In the genomic region with DNA sequence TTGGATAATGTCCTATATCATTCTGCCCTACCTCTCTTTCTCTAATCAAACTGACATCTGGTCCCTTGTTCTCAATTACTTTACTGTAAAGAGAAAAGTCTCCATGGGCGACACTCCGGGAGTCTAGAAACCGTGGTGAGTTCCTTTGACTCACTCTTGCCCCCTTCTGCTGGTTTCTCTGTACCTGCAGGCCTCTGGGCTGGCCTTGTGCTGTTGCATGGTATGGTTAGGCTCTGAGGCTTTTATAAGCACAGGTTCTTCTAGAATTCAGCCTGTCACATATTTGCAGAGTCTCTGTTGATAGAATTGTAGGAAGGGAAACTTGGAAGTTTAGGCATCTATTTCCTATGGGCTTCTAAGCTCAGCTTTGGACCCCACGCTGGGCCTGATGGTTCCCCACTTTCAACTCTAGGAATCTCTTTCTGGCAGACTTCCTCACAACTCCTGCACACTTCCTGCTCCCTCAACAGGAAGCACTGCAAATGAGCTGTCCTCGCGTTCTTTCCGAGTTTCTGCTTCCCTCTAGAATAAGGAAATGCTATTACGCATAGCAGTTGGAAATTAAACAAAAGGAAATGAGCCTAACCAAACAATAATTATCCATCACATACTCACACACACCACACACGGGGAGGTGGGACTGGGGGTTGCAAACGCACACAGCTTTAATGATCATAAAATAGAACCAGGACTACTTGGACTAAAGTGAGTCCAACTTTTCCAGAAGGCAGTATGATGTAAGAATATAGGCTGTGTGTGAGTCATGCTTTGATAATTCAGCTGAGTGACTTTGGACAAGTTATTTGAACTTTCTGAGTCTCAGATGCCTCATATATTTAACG, we compare ENCODE assay signal across 9 cellular contexts.
DNase-seq lines count a peak whose midpoint lies in the region; ATAC-seq, FAIRE-seq and TF ChIP-seq lines count a peak whose summit lies in the region.
"Had no signal": no experiment of that assay in that cellular context is flagged by ENCODE, and none has a peak within 500 bp of the region (broad histone marks: within the 10 kb centered on the region; RNA-seq: fewer than 3 reads in every experiment).

No MANE protein-coding gene starts in this region.

- H3K27ac Mint-ChIP-seq in natural killer cell: peak overlapping the region in 1 of 2 donors; percentile 14
- no peak overlapping the region for H3K27ac Mint-ChIP-seq in natural killer cell treated with Interleukin-12 subunit alpha and Interleukin-12 subunit beta and Interleukin-15 and Interleukin-18, amount 100 ng/mL, for 72 hours
- no peak overlapping the region for H3K27ac Mint-ChIP-seq in activated naive CD4-positive, alpha-beta T cell treated with anti-CD3 and anti-CD28 coated beads for 36 hours
- H3K27ac Mint-ChIP-seq: CD8-positive, alpha-beta memory T cell had no signal

- H2AFZ ChIP-seq in K562 (ENCODE audit: low read depth, low read length): no peak overlapping the region

- H3K27ac ChIP-seq in K562 (ENCODE audit: extremely low read depth, low read depth, low read length): no peak overlapping the region

- in situ Hi-C loops in K562 (cut with MboI): no loop called here

- no TSS peak for BruUV-seq in K562 (replicated peaks; lab: Mats Ljungman, UMichigan)

- H3K79me2 ChIP-seq in K562 (ENCODE audit: control insufficient read depth, insufficient read depth, low read length): no peaks in the 10 kb centered on the region

- H3K4me3 Mint-ChIP-seq in natural killer cell: no peak overlapping the region
- H3K4me3 Mint-ChIP-seq in natural killer cell treated with Interleukin-12 subunit alpha and Interleukin-12 subunit beta and Interleukin-15 and Interleukin-18, amount 100 ng/mL, for 72 hours: no peak overlapping the region
- H3K4me3 Mint-ChIP-seq in activated naive CD4-positive, alpha-beta T cell treated with anti-CD3 and anti-CD28 coated beads for 36 hours: no peak overlapping the region
- H3K4me3 Mint-ChIP-seq: CD8-positive, alpha-beta memory T cell had no signal

- no peak overlapping the region for H3K4me2 ChIP-seq in K562 (ENCODE audit: insufficient read depth, low read length)

- no peak overlapping the region for H3K9ac ChIP-seq in K562 (ENCODE audit: insufficient read depth in 1 of 2, low read depth in 2 of 2, low read length in 2 of 2)

- no peaks in the 10 kb centered on the region for H3K9me1 ChIP-seq in K562 (ENCODE audit: control insufficient read depth, insufficient read depth, low read length)

- peak; percentile 25 for TF ChIP-seq CTCF in natural killer cell (IDR thresholded peaks at IDR 0.05)
- TF ChIP-seq CTCF in K562 (IDR thresholded peaks at IDR 0.05 in 2 of 3, conservative IDR thresholded peaks at IDR 0.05 in 1 of 3; ENCODE audit: insufficient read depth in 2 of 3, low read depth in 1 of 3, low read length in 3 of 3): peak in 2 of 3 experiments; percentile 35 to 45; a peak in 3 of 6 replicates

- FAIRE-seq in K562 (lab: Jason Lieb, UNC): peak; percentile 15

- 9% methylated on average over 11 of the region's 11 CpGs for WGBS in K562 (ENCODE audit: insufficient coverage, low coverage, missing lambda C conversion rate)

- peaks cover 0 to 10% of the 10 kb centered on the region in 2 donors for H3K4me1 Mint-ChIP-seq in natural killer cell
- peaks cover 0 to 12% of the 10 kb centered on the region in 2 donors for H3K4me1 Mint-ChIP-seq in natural killer cell treated with Interleukin-12 subunit alpha and Interleukin-12 subunit beta and Interleukin-15 and Interleukin-18, amount 100 ng/mL, for 72 hours (ENCODE audit: low read depth in 2 of 2)
- no peaks in the 10 kb centered on the region for H3K4me1 Mint-ChIP-seq in activated naive CD4-positive, alpha-beta T cell treated with anti-CD3 and anti-CD28 coated beads for 36 hours (ENCODE audit: low read depth)
- H3K4me1 Mint-ChIP-seq: CD8-positive, alpha-beta memory T cell had no signal

- H3K36me3 ChIP-seq in K562 (ENCODE audit: control insufficient read depth, insufficient read depth, low read length): no peaks in the 10 kb centered on the region

- ATAC-seq in natural killer cell: peak in 2 of 3 donors; percentile 50 to 53
- no peak for ATAC-seq in natural killer cell treated with Interleukin-12 subunit alpha and Interleukin-12 subunit beta and Interleukin-15 and Interleukin-18, amount 100 ng/mL, for 72 hours
- peak; percentile 88 for ATAC-seq in K562

- POLR2A ChIA-PET in K562 (lab: Yijun Ruan, JAX) (no interaction called here), HEK293T (lab: Yijun Ruan, JAX) (interaction anchor here (1.4 kb wide), 1 partner anchor 12 kb away, joined by 3 read pairs; no protein-coding TSS in a partner anchor)

- no peak for TF ChIP-seq POLR2A in K562 (conservative IDR thresholded peaks at IDR 0.05)

- no peaks in the 10 kb centered on the region for H3K9me3 Mint-ChIP-seq in natural killer cell
- no peaks in the 10 kb centered on the region for H3K9me3 Mint-ChIP-seq in natural killer cell treated with Interleukin-12 subunit alpha and Interleukin-12 subunit beta and Interleukin-15 and Interleukin-18, amount 100 ng/mL, for 72 hours
- peaks cover 2% of the 10 kb centered on the region for H3K9me3 Mint-ChIP-seq in activated naive CD4-positive, alpha-beta T cell treated with anti-CD3 and anti-CD28 coated beads for 36 hours

- peak; percentile 34 to 55 for TF ChIP-seq RAD21 in K562 (CRISPR knock-in tag; conservative IDR thresholded peaks at IDR 0.05 in 1 of 2, IDR thresholded peaks at IDR 0.05 in 1 of 2)

- H3K36me3 Mint-ChIP-seq in natural killer cell: no peaks in the 10 kb centered on the region
- no peaks in the 10 kb centered on the region for H3K36me3 Mint-ChIP-seq in natural killer cell treated with Interleukin-12 subunit alpha and Interleukin-12 subunit beta and Interleukin-15 and Interleukin-18, amount 100 ng/mL, for 72 hours
- H3K36me3 Mint-ChIP-seq in activated naive CD4-positive, alpha-beta T cell treated with anti-CD3 and anti-CD28 coated beads for 36 hours (ENCODE audit: low read depth): no peaks in the 10 kb centered on the region
- H3K36me3 Mint-ChIP-seq: CD8-positive, alpha-beta memory T cell had no signal

- H3K4me1 ChIP-seq in K562 (replicated peaks in 1 of 2; ENCODE audit: control insufficient read depth in 2 of 2, insufficient read depth in 2 of 2, low read length in 2 of 2): peaks cover 0 to 3% of the 10 kb centered on the region in 2 experiments; a peak in 1 of 5 replicates

- CTCF ChIA-PET in K562 (lab: Yijun Ruan, JAX; ENCODE audit: low intra/inter-chr PET ratio): no interaction called here
- CTCF ChIA-PET in activated naive CD4-positive, alpha-beta T cell treated with anti-CD3 and anti-CD28 coated beads for 36 hours (lab: Charles Lee): no interaction called here
- CTCF ChIA-PET in HEK293T (lab: Yijun Ruan, JAX): interaction anchor here (0.6 to 2.2 kb wide), 5 partner anchors 12 to 84 kb away, joined by 3 to 8 read pairs (median 3); no protein-coding TSS in a partner anchor

- no peak for TF ChIP-seq EP300 in K562 (IDR thresholded peaks at IDR 0.05; ENCODE audit: low read length)

- DNase-seq in natural killer cell (no peak), K562 (ENCODE audit: extremely low read depth in 1 of 4, low spot score in 3 of 4) (no peak), kidney tubule cell (ENCODE audit: low spot score) (peak; percentile 77), NCI-H526 treated with DMSO at 0.1 percent for 48 hours (lab: John Stamatoyannopoulos, UW) (no peak), HEK293T (ENCODE audit: extremely low spot score) (no peak)
- no peak for DNase-seq in natural killer cell treated with Interleukin-12 subunit alpha and Interleukin-12 subunit beta and Interleukin-15 and Interleukin-18, amount 100 ng/mL, for 72 hours (ENCODE audit: low spot score)
- DNase-seq in activated naive CD4-positive, alpha-beta T cell treated with anti-CD3 and anti-CD28 coated beads for 36 hours: no peak
- DNase-seq in activated CD8-positive, alpha-beta memory T cell treated with anti-CD3 and anti-CD28 coated beads, Interleukin-2, amount 50 U/mL, for 4 hours: no peak
- DNase-seq: CD8-positive, alpha-beta memory T cell had no signal

- H4K20me1 ChIP-seq in K562 (replicated peaks; ENCODE audit: control insufficient read depth, insufficient read depth, low read length): no peaks in the 10 kb centered on the region

- H3K4me3 ChIP-seq in K562: no peak overlapping the region

- intact Hi-C loops in natural killer cell (cut with micrococcal nuclease) (no loop called here), K562 (cut with micrococcal nuclease) (no loop called here)
- intact Hi-C loops in activated naive CD4-positive, alpha-beta T cell treated with anti-CD3 and anti-CD28 coated beads for 36 hours (cut with micrococcal nuclease): no loop called here

- H3K27me3 ChIP-seq in K562 (ENCODE audit: control insufficient read depth in 2 of 2, insufficient read depth in 2 of 2, low read length in 2 of 2): peaks cover 0 to 11% of the 10 kb centered on the region in 2 experiments; a peak in 2 of 5 replicates

- H3K9me3 ChIP-seq in K562 (replicated peaks; ENCODE audit: control insufficient read depth, insufficient read depth, low read depth, low read length): no peaks in the 10 kb centered on the region

- H3K27me3 Mint-ChIP-seq in natural killer cell (ENCODE audit: low read depth in 2 of 2): peaks cover 16 to 22% of the 10 kb centered on the region in 2 donors
- H3K27me3 Mint-ChIP-seq in natural killer cell treated with Interleukin-12 subunit alpha and Interleukin-12 subunit beta and Interleukin-15 and Interleukin-18, amount 100 ng/mL, for 72 hours: peaks cover 4 to 12% of the 10 kb centered on the region in 2 donors
- peaks cover 10% of the 10 kb centered on the region for H3K27me3 Mint-ChIP-seq in activated naive CD4-positive, alpha-beta T cell treated with anti-CD3 and anti-CD28 coated beads for 36 hours (ENCODE audit: low read depth)

TF ChIP-seq in K562, 482 proteins besides CTCF, POLR2A, EP300 and RAD21 (continues in another document):
- no peak for TF ChIP-seq HMBOX1 (IDR thresholded peaks at IDR 0.05)
- TF ChIP-seq ZNF184 (CRISPR knock-in tag; IDR thresholded peaks at IDR 0.05): no peak

TF ChIP-seq in HEK293T, 16 proteins besides CTCF, POLR2A, EP300 and RAD21:
- no peak for TF ChIP-seq L3MBTL2 (conservative IDR thresholded peaks at IDR 0.05)
- no peak for TF ChIP-seq FOXK2 (IDR thresholded peaks at IDR 0.05)
- TF ChIP-seq LEF1 (IDR thresholded peaks at IDR 0.05; ENCODE audit: borderline replicate concordance): no peak
- no peak for TF ChIP-seq ELF4 (IDR thresholded peaks at IDR 0.05)
- no peak for TF ChIP-seq SUZ12 (IDR thresholded peaks at IDR 0.05)

Comparison
In these comparisons a context has a peak if more than half of its experiments do, and no peak if none do; other contexts are left out.
1. ATAC-seq: peak in natural killer cell (2 of 3) and K562 (single experiment); none in natural killer cell treated with Interleukin-12 subunit alpha and Interleukin-12 subunit beta and Interleukin-15 and Interleukin-18, amount 100 ng/mL, for 72 hours (0 of 2).